In the genomic region with DNA sequence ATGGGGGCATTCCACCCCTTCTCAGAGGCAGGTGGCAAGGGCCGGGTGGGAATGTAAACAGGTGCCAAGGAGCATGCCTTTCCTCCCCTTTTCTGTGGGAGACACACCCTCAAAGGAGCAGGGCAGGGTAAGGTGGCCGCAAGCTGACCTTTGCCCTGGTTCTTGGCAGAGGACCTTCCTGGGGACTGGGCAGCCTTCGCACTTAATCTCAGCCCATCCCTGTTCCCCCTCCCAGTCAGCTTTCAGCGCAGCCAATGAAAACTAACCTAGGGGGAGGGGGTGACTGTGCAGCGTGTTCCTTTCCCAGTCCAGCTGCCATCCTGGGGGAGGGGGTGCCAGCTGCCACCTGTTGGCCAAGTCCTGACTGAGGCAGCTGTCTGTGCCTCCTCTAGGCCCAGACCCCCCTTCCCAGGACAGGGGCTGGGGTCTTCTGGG, we compare ENCODE assay signal across 9 cellular contexts. TPM values are rescaled to one million over a fixed set of nuclear protein-coding genes. Genes with fewer than 3 reads are reported as not detected.
DNase-seq lines count a peak whose midpoint lies in the region; ATAC-seq lines count a peak whose summit lies in the region.
"Had no signal": no experiment of that assay in that cellular context is flagged by ENCODE, and none has a peak within 500 bp of the region (broad histone marks: within the 10 kb centered on the region; RNA-seq: fewer than 3 reads in every experiment).

No MANE protein-coding gene starts in this region.

- H2AK5ac ChIP-seq in neuronal stem cell (ENCODE audit: low read depth, low read length), result no peak overlapping the region

- H3K79me1 ChIP-seq in neuronal stem cell (ENCODE audit: low read depth, low read length), result peaks cover 27% of the 10 kb centered on the region

- H3K27me3 ChIP-seq in duodenal mucosa (ENCODE audit: control insufficient read depth in 1 of 2, insufficient read depth in 2 of 2, low read length in 2 of 2), result no peaks in the 10 kb centered on the region
- no peaks in the 10 kb centered on the region for H3K27me3 ChIP-seq in neuronal stem cell (ENCODE audit: control insufficient read depth in 3 of 3, insufficient read depth in 3 of 3, low read depth in 1 of 3, low read length in 3 of 3)
- no peaks in the 10 kb centered on the region for H3K27me3 ChIP-seq in MG63
- H3K27me3 ChIP-seq: SJSA1 had no signal

- peak overlapping the region; percentile 52 for H3K4me2 ChIP-seq in neuronal stem cell (ENCODE audit: insufficient read depth, low read length, poor library complexity, severe bottlenecking)

- peak overlapping the region; percentile 32 for H2BK5ac ChIP-seq in neuronal stem cell (ENCODE audit: low read length)

- peak overlapping the region; percentile 40 for H3K23ac ChIP-seq in neuronal stem cell (ENCODE audit: low read depth, low read length, poor library complexity)

- H3K27ac ChIP-seq in duodenal mucosa (ENCODE audit: low read depth, low read length), result peak overlapping the region; percentile 99
- H3K27ac ChIP-seq in neuronal stem cell (replicated peaks; ENCODE audit: low read length), result peak overlapping the region; percentile 72
- H3K27ac ChIP-seq: SJSA1 had no signal

- no peak overlapping the region for H3K14ac ChIP-seq in neuronal stem cell (ENCODE audit: low read length)

- ATAC-seq in GM19023 (IDR thresholded peaks at IDR 0.05; ENCODE audit: unreplicated experiment), result no peak

- no peak overlapping the region for H3K4ac ChIP-seq in neuronal stem cell (ENCODE audit: low read length)

- peak; percentile 53 for DNase-seq in NCI-H774 (lab: John Stamatoyannopoulos, UW)
- no peak for DNase-seq in neuronal stem cell (ENCODE audit: low spot score)
- DNase-seq in activated CD4-positive, CD25-positive, alpha-beta regulatory T cell treated with anti-CD3 and anti-CD28 coated beads, Interleukin-2, amount 50 U/mL, for 72 hours, result no peak
- no peak for DNase-seq in MG63
- no peak for DNase-seq in GOT3 (lab: John Stamatoyannopoulos, UW)

- H3K18ac ChIP-seq in neuronal stem cell (ENCODE audit: low read length), result peak overlapping the region; percentile 70

- H3K4me1 ChIP-seq in duodenal mucosa (ENCODE audit: control insufficient read depth in 1 of 2, insufficient read depth in 2 of 2, low read length in 2 of 2) (peaks cover 52 to 64% of the 10 kb centered on the region in 2 donors), neuronal stem cell (ENCODE audit: control insufficient read depth in 2 of 2, insufficient read depth in 1 of 2, low read depth in 1 of 2, low read length in 2 of 2) (peaks cover 19 to 30% of the 10 kb centered on the region in 2 donors)

- H2BK12ac ChIP-seq in neuronal stem cell (ENCODE audit: low read length), result no peak overlapping the region

- H3K36me3 ChIP-seq in duodenal mucosa (ENCODE audit: control insufficient read depth in 1 of 2, insufficient read depth in 2 of 2, low read length in 2 of 2), result peaks cover 19 to 38% of the 10 kb centered on the region in 2 donors
- H3K36me3 ChIP-seq in neuronal stem cell (replicated peaks in 1 of 2; ENCODE audit: control insufficient read depth in 2 of 2, insufficient read depth in 2 of 2, low read length in 2 of 2), result peaks cover 50 to 72% of the 10 kb centered on the region in 2 donors
- H3K36me3 ChIP-seq in MG63, result peaks cover 65% of the 10 kb centered on the region

- no peak overlapping the region for H2BK15ac ChIP-seq in neuronal stem cell (ENCODE audit: low read length)

- no peak overlapping the region for H4K91ac ChIP-seq in neuronal stem cell (ENCODE audit: low read depth, low read length, poor library complexity)

- H3K9me3 ChIP-seq in duodenal mucosa (ENCODE audit: control insufficient read depth in 1 of 2, low read length in 2 of 2) (no peaks in the 10 kb centered on the region), neuronal stem cell (replicated peaks in 1 of 2; ENCODE audit: control insufficient read depth in 2 of 2, insufficient read depth in 1 of 2, low read depth in 1 of 2, low read length in 2 of 2) (peaks cover 0 to 3% of the 10 kb centered on the region in 2 donors), MG63 (no peaks in the 10 kb centered on the region)
- H3K9me3 ChIP-seq: SJSA1 had no signal

- H3K4me3 ChIP-seq in GM08714 (ENCODE audit: low read length) (peak overlapping the region; percentile 93; the same call in 1 of the 2 replicates), duodenal mucosa (ENCODE audit: low read depth in 1 of 2, low read length in 2 of 2) (peak overlapping the region; percentile 86 to 99), neuronal stem cell (ENCODE audit: low read length in 2 of 2) (peak overlapping the region; percentile 9 to 74), MG63 (no peak overlapping the region; the same call in 1 of the 2 replicates)
- H3K4me3 ChIP-seq: SJSA1 had no signal

- H3K9ac ChIP-seq in duodenal mucosa (ENCODE audit: low read depth in 1 of 2, low read length in 2 of 2) (peak overlapping the region; percentile 95 to 99), neuronal stem cell (ENCODE audit: low read depth, low read length, poor library complexity) (peak overlapping the region; percentile 9)

- no CpG with 5 or more reads among the region's 5 CpGs for WGBS in neuronal stem cell (ENCODE audit: extremely low coverage in 2 of 2, insufficient read length in 2 of 2, insufficient replicate concordance in 1 of 2), 2 donors

- H2BK120ac ChIP-seq in neuronal stem cell (ENCODE audit: low read depth, low read length), result no peak overlapping the region

- H4K8ac ChIP-seq in neuronal stem cell (ENCODE audit: low read depth, low read length), result no peak overlapping the region

- H2AFZ ChIP-seq in neuronal stem cell (ENCODE audit: low read length), result no peak overlapping the region

RNA-seq across cellular contexts. Expression of gene TRAF4, which starts 2.8 kb away (rescaled TPM):
- 107 TPM for polyA plus RNA-seq in neuronal stem cell (2013, experiment 1 of 2)
- polyA plus RNA-seq in neuronal stem cell (2013, experiment 2 of 2), result 106 TPM
- 26.1 and 115 TPM in 2 replicates for total RNA-seq in MG63 (2014; rRNA removed; shearing (Covaris generic); ENCODE audit: low replicate concordance)

RNA-seq across cellular contexts. Expression of gene NEK8, which starts 18.0 kb away (rescaled TPM):
- polyA plus RNA-seq in neuronal stem cell (2013, experiment 1 of 2), result 4.5 TPM
- polyA plus RNA-seq in neuronal stem cell (2013, experiment 2 of 2), result 4.3 TPM
- total RNA-seq in MG63 (2014; rRNA removed; shearing (Covaris generic); ENCODE audit: low replicate concordance), result 0.69 and 4.0 TPM in 2 replicates

RNA-seq across cellular contexts. Expression of gene TLCD1, which starts 20.6 kb away (rescaled TPM):
- polyA plus RNA-seq in neuronal stem cell (2013, experiment 1 of 2), result 9.1 TPM
- polyA plus RNA-seq in neuronal stem cell (2013, experiment 2 of 2), result 8.3 TPM
- total RNA-seq in MG63 (2014; rRNA removed; shearing (Covaris generic); ENCODE audit: low replicate concordance), result 6.7 and 26.1 TPM in 2 replicates

RNA-seq across cellular contexts. Expression of gene RPL23A, which starts 26.8 kb away (rescaled TPM):
- polyA plus RNA-seq in neuronal stem cell (2013, experiment 1 of 2), result 3,397 TPM
- polyA plus RNA-seq in neuronal stem cell (2013, experiment 2 of 2), result 3,279 TPM
- 768 and 1,491 TPM in 2 replicates for total RNA-seq in MG63 (2014; rRNA removed; shearing (Covaris generic); ENCODE audit: low replicate concordance)

RNA-seq across cellular contexts. Expression of gene RAB34, which starts 29.0 kb away (rescaled TPM):
- polyA plus RNA-seq in neuronal stem cell (2013, experiment 1 of 2), result 76.6 TPM
- polyA plus RNA-seq in neuronal stem cell (2013, experiment 2 of 2), result 73.6 TPM
- total RNA-seq in MG63 (2014; rRNA removed; shearing (Covaris generic); ENCODE audit: low replicate concordance), result 445 and 645 TPM in 2 replicates
